ENCODE assay signal across 9 cellular contexts in genomic region chr9:127123239-127123935, GRCh38. TPM values are rescaled to one million over a fixed set of nuclear protein-coding genes. Genes with fewer than 3 reads are reported as not detected.
A peak's percentile ranks its signal among the peaks of the same experiment; 100 is the strongest.
DNase-seq lines count a peak whose midpoint lies in the region; TF ChIP-seq lines count a peak whose summit lies in the region.
"Had no signal": no experiment of that assay in that cellular context is flagged by ENCODE, and none has a peak within 500 bp of the region (broad histone marks: within the 10 kb centered on the region; RNA-seq: fewer than 3 reads in every experiment).

No MANE protein-coding gene starts in this region.

- BruUV-seq in A673 (replicated peaks; lab: Mats Ljungman, UMichigan) (no TSS peak), OCI-LY7 (replicated peaks; lab: Mats Ljungman, UMichigan) (no TSS peak)

- TF ChIP-seq CTCF in A673 (conservative IDR thresholded peaks at IDR 0.05; ENCODE audit: low read depth, low read length) (no peak), OCI-LY7 (conservative IDR thresholded peaks at IDR 0.05; ENCODE audit: low read length) (no peak)

- no peak overlapping the region for H3K27ac ChIP-seq in A673 (ENCODE audit: low read depth, low read length, poor library complexity, severe bottlenecking)
- H3K27ac ChIP-seq in ectodermal cell (ENCODE audit: insufficient read depth, low read depth, low read length, poor library complexity, severe bottlenecking): peak overlapping the region; percentile 80
- H3K27ac ChIP-seq in muscle layer of duodenum (ENCODE audit: low read length): peak overlapping the region; percentile 60
- H3K27ac ChIP-seq in OCI-LY7 (ENCODE audit: low read depth, low read length, poor library complexity, severe bottlenecking): no peak overlapping the region
- H3K27ac ChIP-seq: foreskin keratinocyte had no signal

- peak overlapping the region; percentile 35 for H3K4me3 ChIP-seq in A673 (ENCODE audit: low read depth, low read length, poor library complexity, severe bottlenecking)
- no peak overlapping the region for H3K4me3 ChIP-seq in ectodermal cell (ENCODE audit: insufficient read depth, low read depth, low read length)
- peak overlapping the region in 1 of 2 donors; percentile 86 for H3K4me3 ChIP-seq in muscle layer of duodenum (ENCODE audit: low read depth in 1 of 2, low read length in 2 of 2)
- H3K4me3 ChIP-seq in OCI-LY7 (ENCODE audit: low read depth, low read length, poor library complexity, severe bottlenecking): no peak overlapping the region

- CTCF ChIA-PET in A673 (lab: Charles Lee): interaction anchor here (0.7 kb wide), 1 partner anchor 598 kb away, joined by 3 read pairs; no protein-coding TSS in a partner anchor
- CTCF ChIA-PET in activated CD4-positive, alpha-beta T cell treated with anti-CD3 and anti-CD28 coated beads, Interleukin-2, amount 10 ng/mL, durations not matched to agents 7 days and 5 days (lab: Charles Lee): interaction anchor here (1.0 to 1.6 kb wide), 5 partner anchors 9 to 38 kb away, joined by 3 to 5 read pairs (median 4); no protein-coding TSS in a partner anchor
- CTCF ChIA-PET in OCI-LY7 (lab: Charles Lee; ENCODE audit: unreplicated experiment): no interaction called here

- H3K4me1 ChIP-seq in A673 (ENCODE audit: insufficient read depth, low read length, poor library complexity, severe bottlenecking): peaks cover 13% of the 10 kb centered on the region
- H3K4me1 ChIP-seq in ectodermal cell (ENCODE audit: control insufficient read depth, insufficient read depth, low read length): peaks cover 19% of the 10 kb centered on the region
- peaks cover 12 to 43% of the 10 kb centered on the region in 2 donors for H3K4me1 ChIP-seq in muscle layer of duodenum (ENCODE audit: control insufficient read depth in 1 of 2, insufficient read depth in 2 of 2, low read length in 2 of 2)
- peaks cover 4% of the 10 kb centered on the region for H3K4me1 ChIP-seq in OCI-LY7 (ENCODE audit: insufficient read depth, low read length, poor library complexity, severe bottlenecking)
- H3K4me1 ChIP-seq: foreskin keratinocyte had no signal

- intact Hi-C loops in A673 (cut with micrococcal nuclease; ENCODE audit: unreplicated experiment) (no loop called here), OCI-LY7 (cut with micrococcal nuclease; ENCODE audit: unreplicated experiment) (no loop called here)

- H3K27me3 Mint-ChIP-seq in activated CD4-positive, alpha-beta T cell treated with anti-CD3 and anti-CD28 coated beads, Interleukin-2, amount 10 ng/mL, durations not matched to agents 7 days and 5 days: peaks cover 69% of the 10 kb centered on the region

- H3K4me2 ChIP-seq in OCI-LY7 (ENCODE audit: low read length): no peak overlapping the region

- H3K9me3 Mint-ChIP-seq in activated CD4-positive, alpha-beta T cell treated with anti-CD3 and anti-CD28 coated beads, Interleukin-2, amount 10 ng/mL, durations not matched to agents 7 days and 5 days: no peaks in the 10 kb centered on the region

- H3K79me2 ChIP-seq in OCI-LY7 (ENCODE audit: insufficient read depth, low read depth, low read length): no peaks in the 10 kb centered on the region

- no peaks in the 10 kb centered on the region for H3K36me3 ChIP-seq in A673 (ENCODE audit: insufficient read depth, low read length, poor library complexity, severe bottlenecking)
- H3K36me3 ChIP-seq in ectodermal cell (ENCODE audit: control insufficient read depth, insufficient read depth, low read length): no peaks in the 10 kb centered on the region
- peaks cover 0 to 3% of the 10 kb centered on the region in 2 donors for H3K36me3 ChIP-seq in muscle layer of duodenum (ENCODE audit: control insufficient read depth in 1 of 2, insufficient read depth in 2 of 2, low read length in 2 of 2)
- H3K36me3 ChIP-seq in OCI-LY7 (ENCODE audit: insufficient read depth, low read length): no peaks in the 10 kb centered on the region

- POLR2A ChIA-PET in A673 (lab: Charles Lee; ENCODE audit: low non-redundant PET): no interaction called here
- POLR2A ChIA-PET in activated CD4-positive, alpha-beta T cell treated with anti-CD3 and anti-CD28 coated beads, Interleukin-2, amount 10 ng/mL, durations not matched to agents 7 days and 5 days (lab: Charles Lee): no interaction called here
- POLR2A ChIA-PET in OCI-LY7 (lab: Charles Lee): interaction anchor here (0.5 kb wide), 2 partner anchors 18 to 688 kb away, joined by 4 to 5 read pairs; no protein-coding TSS in a partner anchor

- no peak overlapping the region for H3K4me3 Mint-ChIP-seq in activated CD4-positive, alpha-beta T cell treated with anti-CD3 and anti-CD28 coated beads, Interleukin-2, amount 10 ng/mL, durations not matched to agents 7 days and 5 days

- no peak overlapping the region for H3K27ac Mint-ChIP-seq in activated CD4-positive, alpha-beta T cell treated with anti-CD3 and anti-CD28 coated beads, Interleukin-2, amount 10 ng/mL, durations not matched to agents 7 days and 5 days

- no peaks in the 10 kb centered on the region for H4K20me1 ChIP-seq in OCI-LY7 (ENCODE audit: insufficient read depth, low read length)

- no peaks in the 10 kb centered on the region for H3K27me3 ChIP-seq in A673 (replicated peaks; ENCODE audit: insufficient read depth, low read depth, low read length, poor library complexity)
- no peaks in the 10 kb centered on the region for H3K27me3 ChIP-seq in ectodermal cell (ENCODE audit: control insufficient read depth, insufficient read depth, low read length, poor library complexity, severe bottlenecking)
- H3K27me3 ChIP-seq in muscle layer of duodenum (ENCODE audit: low read depth, low read length): no peaks in the 10 kb centered on the region

- H3K9me3 ChIP-seq in A673 (ENCODE audit: low read depth, low read length, poor library complexity, severe bottlenecking) (no peaks in the 10 kb centered on the region), ectodermal cell (ENCODE audit: control insufficient read depth, low read length) (no peaks in the 10 kb centered on the region), muscle layer of duodenum (ENCODE audit: control insufficient read depth in 1 of 2, low read length in 2 of 2) (no peaks in the 10 kb centered on the region), OCI-LY7 (ENCODE audit: low read length) (no peaks in the 10 kb centered on the region)

- no peaks in the 10 kb centered on the region for H3K9me2 ChIP-seq in OCI-LY7 (ENCODE audit: insufficient read depth, low read length)

- DNase-seq in A673 (ENCODE audit: low spot score): no peak
- DNase-seq in NCI-H2029 treated with DMSO at 0.1 percent for 48 hours (lab: John Stamatoyannopoulos, UW): peak; percentile 28
- DNase-seq in putamen (ENCODE audit: low spot score): no peak
- no peak for DNase-seq in SW 1271 (lab: John Stamatoyannopoulos, UW)
- DNase-seq in activated CD4-positive, alpha-beta T cell treated with anti-CD3 and anti-CD28 coated beads, Interleukin-2, amount 10 ng/mL, durations not matched to agents 7 days and 5 days: no peak
- no peak for DNase-seq in OCI-LY7 (ENCODE audit: low spot score)

- 62 to 69% methylated on average over 9 of the region's 9 CpGs for WGBS in ectodermal cell, 2 experiments

- no peak overlapping the region for H2AFZ ChIP-seq in OCI-LY7 (ENCODE audit: low read length)

- H3K4me1 Mint-ChIP-seq in activated CD4-positive, alpha-beta T cell treated with anti-CD3 and anti-CD28 coated beads, Interleukin-2, amount 10 ng/mL, durations not matched to agents 7 days and 5 days: no peaks in the 10 kb centered on the region

- no peaks in the 10 kb centered on the region for H3K36me3 Mint-ChIP-seq in activated CD4-positive, alpha-beta T cell treated with anti-CD3 and anti-CD28 coated beads, Interleukin-2, amount 10 ng/mL, durations not matched to agents 7 days and 5 days (ENCODE audit: low read depth)

RNA-seq across cellular contexts. Expression of gene ANGPTL2, which starts 1.0 kb away (rescaled TPM):
- total RNA-seq in A673 (2021): 2.5 and 4.4 TPM in 2 replicates
- polyA plus RNA-seq in ectodermal cell (2013, experiment 1 of 4): 32.5 TPM
- polyA plus RNA-seq in ectodermal cell (2013, experiment 2 of 4): 36.7 TPM
- polyA plus RNA-seq in ectodermal cell (2013, experiment 3 of 4): 26.6 TPM
- 30.0 TPM for polyA plus RNA-seq in ectodermal cell (2013, experiment 4 of 4)
- total RNA-seq in activated CD4-positive, alpha-beta T cell treated with anti-CD3 and anti-CD28 coated beads, Interleukin-2, amount 10 ng/mL, durations not matched to agents 7 days and 5 days: not detected
- total RNA-seq in OCI-LY7 (2014; rRNA removed; shearing (Covaris generic)): not detected in 2 replicates
- not detected in 2 replicates for total RNA-seq in OCI-LY7 (2022)

Comparison
In these comparisons a context has a peak if more than half of its experiments do, and no peak if none do; other contexts are left out.
1. H3K27ac ChIP-seq: peak in ectodermal cell (single experiment) and muscle layer of duodenum (single experiment); none in A673 (single experiment) and OCI-LY7 (single experiment).